Comparison of ENCODE assay signal across 8 cellular contexts in genomic region chr1:216119600-216119999, GRCh38.
DNase-seq lines count a peak whose midpoint lies in the region; ATAC-seq, FAIRE-seq and TF ChIP-seq lines count a peak whose summit lies in the region.

No MANE protein-coding gene starts in this region.

- H3K27me3 Mint-ChIP-seq in activated T-helper 17 cell treated with anti-CD3 and anti-CD28 coated beads, Interleukin-2, amount 50 U/mL, for 72 hours = no peaks in the 10 kb centered on the region

- DNase-seq in NCI-H510A treated with DMSO at 0.1 percent for 48 hours (lab: John Stamatoyannopoulos, UW) = peak; percentile 4
- no peak for DNase-seq in NCI-H510A (lab: John Stamatoyannopoulos, UW)
- DNase-seq in RPMI8226 = peak; percentile 20
- peak; percentile 11 for DNase-seq in HepG2 (ENCODE audit: low spot score)
- no peak for DNase-seq in stimulated activated naive CD4-positive, alpha-beta T cell (lab: John Stamatoyannopoulos, UW)
- no peak for DNase-seq in omental fat pad (ENCODE audit: low spot score)

- no peak overlapping the region for H3K9ac ChIP-seq in HepG2 (ENCODE audit: insufficient read depth, low read depth, low read length)

- CTCF ChIA-PET in HepG2 (lab: Yijun Ruan, JAX; ENCODE audit: low intra/inter-chr PET ratio, low total read pairs) = no interaction called here

- no peaks in the 10 kb centered on the region for H3K4me1 Mint-ChIP-seq in activated T-helper 17 cell treated with anti-CD3 and anti-CD28 coated beads, Interleukin-2, amount 50 U/mL, for 72 hours

- POLR2A ChIA-PET in HepG2 (lab: Yijun Ruan, JAX) = no interaction called here

- no peak overlapping the region for H3K4me2 ChIP-seq in HepG2 (ENCODE audit: low read depth, low read length)

- no peak overlapping the region for H3K4me3 Mint-ChIP-seq in activated T-helper 17 cell treated with anti-CD3 and anti-CD28 coated beads, Interleukin-2, amount 50 U/mL, for 72 hours

- no peak overlapping the region for H3K27ac Mint-ChIP-seq in activated T-helper 17 cell treated with anti-CD3 and anti-CD28 coated beads, Interleukin-2, amount 50 U/mL, for 72 hours

- H3K9me3 ChIP-seq in HepG2 (ENCODE audit: low read length) = no peaks in the 10 kb centered on the region

- TF ChIP-seq RAD21 in HepG2 (CRISPR knock-in tag; IDR thresholded peaks at IDR 0.05) = no peak

- peak; percentile 47 for FAIRE-seq in HepG2 (lab: Jason Lieb, UNC)

- no peak overlapping the region for H2AFZ ChIP-seq in HepG2 (ENCODE audit: low read length)

- no peaks in the 10 kb centered on the region for H3K36me3 ChIP-seq in HepG2 (replicated peaks in 1 of 2; ENCODE audit: control insufficient read depth in 1 of 2, insufficient read depth in 2 of 2, low read length in 2 of 2)

- in situ Hi-C loops in HepG2 (cut with HindIII; ENCODE audit: extremely low pct_ligation_motif_present, low pct_unique_long_range_greater_than_20kb) = no loop called here

- no peaks in the 10 kb centered on the region for H3K36me3 Mint-ChIP-seq in activated T-helper 17 cell treated with anti-CD3 and anti-CD28 coated beads, Interleukin-2, amount 50 U/mL, for 72 hours (ENCODE audit: low read depth)

- ATAC-seq in HG03442 (IDR thresholded peaks at IDR 0.05; ENCODE audit: unreplicated experiment) = peak; percentile 74
- ATAC-seq in HepG2 = peak; percentile 78
- ATAC-seq in omental fat pad (ENCODE audit: low FRiP score) = no peak
- ATAC-seq in activated T-helper 17 cell treated with anti-CD3 and anti-CD28 coated beads, Interleukin-2, amount 50 U/mL, for 72 hours (replicated peaks) = no peak

- BruUV-seq in HepG2 (replicated peaks; lab: Mats Ljungman, UMichigan) = no TSS peak

- H3K4me1 ChIP-seq in HepG2 (ENCODE audit: insufficient read depth, low read length) = no peaks in the 10 kb centered on the region

- no peaks in the 10 kb centered on the region for H3K79me2 ChIP-seq in HepG2 (ENCODE audit: insufficient read depth, low read length)

- H3K27ac ChIP-seq in HepG2 (ENCODE audit: extremely low read length, insufficient read depth, low read length) = no peak overlapping the region

- no peaks in the 10 kb centered on the region for H4K20me1 ChIP-seq in HepG2 (ENCODE audit: insufficient read depth, low read length)

- intact Hi-C loops in HepG2 (cut with micrococcal nuclease; ENCODE audit: unreplicated experiment) = loop anchor here (1.0 to 5.0 kb wide), 4 partner anchors 127 to 407 kb away; no protein-coding TSS in a partner anchor

- TF ChIP-seq CTCF in HepG2 (CRISPR knock-in tag; IDR thresholded peaks at IDR 0.05) = peak; percentile 56
- TF ChIP-seq CTCF in omental fat pad (IDR thresholded peaks at IDR 0.05) = no peak

- no peak for TF ChIP-seq EP300 in HepG2 (IDR thresholded peaks at IDR 0.05; ENCODE audit: low read depth in 2 of 2, low read length in 2 of 2)
- no peak for TF ChIP-seq EP300 in HepG2 (CRISPR knock-in tag; IDR thresholded peaks at IDR 0.05; ENCODE audit: borderline replicate concordance)

- no peaks in the 10 kb centered on the region for H3K27me3 ChIP-seq in HepG2 (ENCODE audit: control insufficient read depth in 1 of 2, insufficient read depth in 2 of 2, low read length in 2 of 2)

- H3K4me3 ChIP-seq in HepG2 (replicated peaks in 1 of 3; ENCODE audit: insufficient read depth in 1 of 3, low read depth in 2 of 3, low read length in 3 of 3) = no peak overlapping the region

- peaks cover 8% of the 10 kb centered on the region for H3K9me3 Mint-ChIP-seq in activated T-helper 17 cell treated with anti-CD3 and anti-CD28 coated beads, Interleukin-2, amount 50 U/mL, for 72 hours

- WGBS in HepG2 (ENCODE audit: low lambda C conversion rate) = 1% methylated on average over 2 of the region's 2 CpGs

- no peak for TF ChIP-seq POLR2A in HepG2 (IDR thresholded peaks at IDR 0.05; ENCODE audit: insufficient read depth in 1 of 2, low read depth in 2 of 2, low read length in 2 of 2)

TF ChIP-seq in HepG2, 621 proteins besides CTCF, POLR2A, EP300 and RAD21:
- TF ChIP-seq STAG1 (CRISPR knock-in tag; IDR thresholded peaks at IDR 0.05) = peak; percentile 39
- TF ChIP-seq NBN (conservative IDR thresholded peaks at IDR 0.05) = no peak
- TF ChIP-seq CEBPB (IDR thresholded peaks at IDR 0.05; ENCODE audit: borderline replicate concordance, low read depth, low read length) = peak; percentile 6; the same call in 1 of the 2 replicates
- no peak for TF ChIP-seq NFATC3 (CRISPR knock-in tag; IDR thresholded peaks at IDR 0.05)
- no peak for TF ChIP-seq JUNB (CRISPR knock-in tag; IDR thresholded peaks at IDR 0.05; ENCODE audit: borderline replicate concordance)
- peak; percentile 43; the same call in 1 of the 2 replicates for TF ChIP-seq SMC3 (IDR thresholded peaks at IDR 0.05; ENCODE audit: low read length)

Comparison
In these comparisons a context has a peak if more than half of its experiments do, and no peak if none do; other contexts are left out.
1. DNase-seq: peak in NCI-H510A treated with DMSO at 0.1 percent for 48 hours (single experiment), RPMI8226 (single experiment) and HepG2 (single experiment); none in NCI-H510A (single experiment), stimulated activated naive CD4-positive, alpha-beta T cell (0 of 6) and omental fat pad (single experiment).
2. ATAC-seq: peak in HG03442 (single experiment) and HepG2 (single experiment); none in omental fat pad (single experiment) and activated T-helper 17 cell treated with anti-CD3 and anti-CD28 coated beads, Interleukin-2, amount 50 U/mL, for 72 hours (single experiment).